Comparison of ENCODE assay signal across 1 cellular context in genomic region chr5:142654578-142655042, GRCh38.
TF ChIP-seq lines count a peak whose summit lies in the region.

No MANE protein-coding gene starts in this region.

TF ChIP-seq in SK-N-SH, 30 proteins besides CTCF, POLR2A, EP300 and RAD21 (continued from another document):
- no peak for TF ChIP-seq RFX5 (IDR thresholded peaks at IDR 0.05; ENCODE audit: low read length)
- no peak for TF ChIP-seq MAX (IDR thresholded peaks at IDR 0.05; ENCODE audit: low read depth)
